ENCODE assay signal across 13 cellular contexts in the genomic region with DNA sequence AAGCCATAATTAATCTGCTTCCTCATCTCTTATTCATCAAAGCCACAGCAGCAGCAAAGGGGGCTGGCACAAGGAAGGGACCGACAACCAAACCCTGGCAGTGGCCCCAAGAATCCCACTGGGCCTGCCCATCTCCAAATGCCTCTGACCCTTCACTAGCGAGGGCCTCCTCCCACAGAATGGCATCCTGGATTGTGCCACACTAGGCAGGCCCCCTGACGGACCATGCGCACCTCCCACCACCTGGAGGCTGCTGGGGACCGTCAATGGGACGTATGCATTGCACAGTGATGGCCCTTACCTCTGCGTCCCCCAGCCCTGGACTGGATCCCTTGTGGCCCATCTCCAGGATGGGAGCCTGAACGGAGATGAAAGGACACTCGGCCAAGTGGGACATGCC. TPM values are rescaled to one million over a fixed set of nuclear protein-coding genes. Genes with fewer than 3 reads are reported as not detected.
DNase-seq lines count a peak whose midpoint lies in the region; ATAC-seq, FAIRE-seq and TF ChIP-seq lines count a peak whose summit lies in the region.
"Had no signal": no experiment of that assay in that cellular context is flagged by ENCODE, and none has a peak within 500 bp of the region (broad histone marks: within the 10 kb centered on the region; RNA-seq: fewer than 3 reads in every experiment).

No MANE protein-coding gene starts in this region.

- H3K23me2 ChIP-seq in H1 (ENCODE audit: low read depth, low read length): peaks cover under 1% of the 10 kb centered on the region; the same call in 1 of the 2 replicates

- H3K56ac ChIP-seq in H1 (replicated peaks; ENCODE audit: insufficient read length, low read depth, low read length): no peak overlapping the region

- TF ChIP-seq CTCF in H1 (IDR thresholded peaks at IDR 0.05; ENCODE audit: control extremely low read depth in 1 of 3, insufficient read depth in 1 of 3, low read depth in 1 of 3, low read length in 3 of 3): no peak

- TF ChIP-seq RAD21 in H1 (IDR thresholded peaks at IDR 0.05 in 1 of 2, conservative IDR thresholded peaks at IDR 0.05 in 1 of 2; ENCODE audit: low read depth in 2 of 2, low read length in 2 of 2): no peak

- no peaks in the 10 kb centered on the region for H3K79me2 ChIP-seq in H1 (ENCODE audit: control insufficient read depth in 1 of 2, insufficient read depth in 2 of 2, low read length in 2 of 2)

- no peak overlapping the region for H3K9ac ChIP-seq in H1 (replicated peaks in 1 of 4; ENCODE audit: extremely low read depth in 1 of 4, low read depth in 3 of 4, low read length in 3 of 4)

- no peaks in the 10 kb centered on the region for H3K36me3 ChIP-seq in H1 (ENCODE audit: control insufficient read depth in 2 of 4, insufficient read depth in 4 of 4, low read length in 3 of 4)
- H3K36me3 ChIP-seq in CD8-positive, alpha-beta memory T cell (ENCODE audit: insufficient read depth, low read length): no peaks in the 10 kb centered on the region
- H3K36me3 ChIP-seq: BE2C had no signal

- H4K91ac ChIP-seq in H1 (replicated peaks; ENCODE audit: insufficient read length, low read length): no peak overlapping the region

- no peak overlapping the region for H3K4ac ChIP-seq in H1 (replicated peaks; ENCODE audit: insufficient read length, low read depth, low read length)

- no peak overlapping the region for H3K4me3 Mint-ChIP-seq in stimulated activated naive B cell treated with anti-CD40 and anti-IgM and Interleukin-4, amounts not matched to agents 10 μg/mL and 1 μg/mL and 100 μg/mL, for 72 hours
- peak overlapping the region in 2 of 7 donors; percentile 13 to 81 for H3K4me3 Mint-ChIP-seq in CD8-positive, alpha-beta memory T cell

- POLR2A ChIA-PET in H1 (lab: Charles Lee; ENCODE audit: partially characterized antibody): interaction anchor here (0.9 kb wide), 1 partner anchor 152 kb away, joined by 3 read pairs; no protein-coding TSS in a partner anchor
- POLR2A ChIA-PET in CD8-positive, alpha-beta memory T cell (lab: Charles Lee): no interaction called here

- H3K4me1 Mint-ChIP-seq in stimulated activated naive B cell treated with anti-CD40 and anti-IgM and Interleukin-4, amounts not matched to agents 10 μg/mL and 1 μg/mL and 100 μg/mL, for 72 hours: peaks cover 3 to 8% of the 10 kb centered on the region in 2 donors
- peaks cover 0 to 4% (median 1%) of the 10 kb centered on the region in 3 donors for H3K4me1 Mint-ChIP-seq in CD8-positive, alpha-beta memory T cell

- H3K9me3 ChIP-seq in H1 (ENCODE audit: insufficient read depth in 2 of 2, low read depth in 1 of 2, low read length in 1 of 2): no peaks in the 10 kb centered on the region
- H3K9me3 ChIP-seq in CD8-positive, alpha-beta memory T cell (ENCODE audit: low read length): no peaks in the 10 kb centered on the region
- H3K9me3 ChIP-seq: A549, BE2C had no signal

- H2BK15ac ChIP-seq in H1 (ENCODE audit: low read length): no peak overlapping the region

- H4K8ac ChIP-seq in H1 (ENCODE audit: extremely low read depth, insufficient read depth, low read length): no peak overlapping the region

- 0 out of 2 replicates have a peak overlapping the region, but pooled peaks have one; percentile 17 for H2BK12ac ChIP-seq in H1 (ENCODE audit: low read depth, low read length)

- H3K27me3 ChIP-seq in H1 (replicated peaks in 1 of 4; ENCODE audit: control insufficient read depth in 3 of 4, extremely low read depth in 1 of 4, insufficient read depth in 3 of 4, low read length in 3 of 4): no peaks in the 10 kb centered on the region; a peak in 2 of 7 replicates
- no peaks in the 10 kb centered on the region for H3K27me3 ChIP-seq in CD8-positive, alpha-beta memory T cell (ENCODE audit: insufficient read depth, low read length, poor library complexity, severe bottlenecking)
- H3K27me3 ChIP-seq: BE2C had no signal

- H2BK20ac ChIP-seq in H1 (ENCODE audit: low read length): no peak overlapping the region

- H4K5ac ChIP-seq in H1 (ENCODE audit: insufficient read length, low read depth, low read length): no peak overlapping the region

- H3K79me1 ChIP-seq in H1 (ENCODE audit: low read depth, low read length): peaks cover under 1% of the 10 kb centered on the region; the same call in 1 of the 2 replicates

- peaks cover 0 to 7% (median 5%) of the 10 kb centered on the region in 4 experiments; a peak in 5 of 7 replicates for H3K4me1 ChIP-seq in H1 (replicated peaks in 1 of 4; ENCODE audit: control insufficient read depth in 3 of 4, insufficient read depth in 4 of 4, low read length in 3 of 4)
- H3K4me1 ChIP-seq in CD8-positive, alpha-beta memory T cell (ENCODE audit: insufficient read depth, low read length): peaks cover 7% of the 10 kb centered on the region
- H3K4me1 ChIP-seq: BE2C had no signal

- no peaks in the 10 kb centered on the region for H3K9me3 Mint-ChIP-seq in stimulated activated naive B cell treated with anti-CD40 and anti-IgM and Interleukin-4, amounts not matched to agents 10 μg/mL and 1 μg/mL and 100 μg/mL, for 72 hours
- no peaks in the 10 kb centered on the region for H3K9me3 Mint-ChIP-seq in CD8-positive, alpha-beta memory T cell

- H2BK120ac ChIP-seq in H1 (replicated peaks; ENCODE audit: low read depth, low read length): no peak overlapping the region

- CTCF ChIA-PET in H1 (lab: Charles Lee; ENCODE audit: partially characterized antibody): interaction anchor here (0.9 to 4.8 kb wide), 4 partner anchors 13 to 117 kb away, joined by 3 to 20 read pairs (median 4); no protein-coding TSS in a partner anchor
- CTCF ChIA-PET in CD8-positive, alpha-beta memory T cell (lab: Charles Lee): no interaction called here

- no peak overlapping the region for H3K14ac ChIP-seq in H1 (ENCODE audit: insufficient read length)

- no peak overlapping the region for H3K23ac ChIP-seq in H1 (ENCODE audit: insufficient read length)

- no peak overlapping the region for H3K18ac ChIP-seq in H1 (ENCODE audit: extremely low read depth, low read length)

- H3K4me3 ChIP-seq in H1 (ENCODE audit: extremely low read depth in 1 of 4, insufficient read depth in 2 of 4, low read depth in 3 of 4, low read length in 4 of 4): no peak overlapping the region
- H3K4me3 ChIP-seq in CD8-positive, alpha-beta memory T cell (ENCODE audit: low read length): no peak overlapping the region
- H3K4me3 ChIP-seq: A549 had no signal

- peaks cover 16 to 22% of the 10 kb centered on the region in 2 donors for H3K27me3 Mint-ChIP-seq in stimulated activated naive B cell treated with anti-CD40 and anti-IgM and Interleukin-4, amounts not matched to agents 10 μg/mL and 1 μg/mL and 100 μg/mL, for 72 hours
- no peaks in the 10 kb centered on the region for H3K27me3 Mint-ChIP-seq in CD8-positive, alpha-beta memory T cell

- DNase-seq in RPMI7951 (ENCODE audit: low read depth) (peak; percentile 13), H1 (ENCODE audit: low read depth in 1 of 2, low spot score in 2 of 2) (no peak), cortex of kidney (lab: John Stamatoyannopoulos, UW) (no peak), T-helper 9 cell (no peak)
- DNase-seq in stimulated activated naive B cell treated with anti-CD40 and anti-IgM and Interleukin-4, amounts not matched to agents 10 μg/mL and 1 μg/mL and 100 μg/mL, for 72 hours: no peak
- DNase-seq in CD8-positive, alpha-beta memory T cell: no peak
- DNase-seq: BE2C, DMS53, GF-D8 had no signal

- no peak for TF ChIP-seq POLR2A in H1 (IDR thresholded peaks at IDR 0.05; ENCODE audit: control extremely low read depth in 1 of 2, low read depth in 2 of 2, low read length in 2 of 2)

- no peak overlapping the region for H2BK5ac ChIP-seq in H1 (ENCODE audit: low read depth, low read length)

- no peaks in the 10 kb centered on the region for H3K36me3 Mint-ChIP-seq in stimulated activated naive B cell treated with anti-CD40 and anti-IgM and Interleukin-4, amounts not matched to agents 10 μg/mL and 1 μg/mL and 100 μg/mL, for 72 hours
- H3K36me3 Mint-ChIP-seq in CD8-positive, alpha-beta memory T cell: no peaks in the 10 kb centered on the region

- H3K27ac ChIP-seq in H1 (ENCODE audit: low read depth, low read length): no peak overlapping the region
- no peak overlapping the region for H3K27ac ChIP-seq in CD8-positive, alpha-beta memory T cell (ENCODE audit: low read depth, low read length)
- H3K27ac ChIP-seq: HL-60 had no signal

- H4K20me1 ChIP-seq in H1 (replicated peaks in 1 of 2; ENCODE audit: control insufficient read depth in 1 of 2, insufficient read depth in 2 of 2, low read length in 2 of 2): no peaks in the 10 kb centered on the region

- peak overlapping the region; percentile 66 for H3K27ac Mint-ChIP-seq in stimulated activated naive B cell treated with anti-CD40 and anti-IgM and Interleukin-4, amounts not matched to agents 10 μg/mL and 1 μg/mL and 100 μg/mL, for 72 hours
- H3K27ac Mint-ChIP-seq in CD8-positive, alpha-beta memory T cell: peak overlapping the region in 1 of 8 donors; percentile 33

- no peak overlapping the region for H3K4me2 ChIP-seq in H1 (ENCODE audit: insufficient read depth in 1 of 2, low read depth in 2 of 2, low read length in 2 of 2)
- H3K4me2 ChIP-seq: A549 had no signal

- no peak overlapping the region for H2AFZ ChIP-seq in H1 (ENCODE audit: low read length)

- no peak for ATAC-seq in stimulated activated naive B cell treated with anti-CD40 and anti-IgM and Interleukin-4, amounts not matched to agents 10 μg/mL and 1 μg/mL and 100 μg/mL, for 72 hours (replicated peaks)
- ATAC-seq: A549, HCT116 had no signal

- 0 out of 2 replicates have a peak overlapping the region, but pooled peaks have one; percentile 6 for H2AK5ac ChIP-seq in H1 (ENCODE audit: low read depth, low read length)

- 91% methylated on average over 9 of the region's 9 CpGs; no CpG with 5 or more reads in 1 of the 2 experiments for WGBS in H1 (ENCODE audit: extremely low coverage in 1 of 2, insufficient coverage in 1 of 2, insufficient read length in 1 of 2, insufficient replicate concordance in 2 of 2, low coverage in 1 of 2, low lambda C conversion rate in 2 of 2, missing lambda C conversion rate in 1 of 2), 2 experiments

- FAIRE-seq in H1 (lab: Jason Lieb, UNC): no peak
- FAIRE-seq: A549, H54 had no signal

- no peak for TF ChIP-seq EP300 in H1 (IDR thresholded peaks at IDR 0.05; ENCODE audit: borderline replicate concordance in 1 of 2, low read depth in 2 of 2, low read length in 2 of 2)

RNA-seq across cellular contexts. Expression of a gene that starts 4.1 kb away (rescaled TPM):
- 0.12 and 0.39 TPM in 2 replicates for total RNA-seq in RPMI7951 (2014; rRNA removed; shearing (Covaris generic))
- total RNA-seq in H1 (2021; fragmentation: NEBNext Ultra II Directional; extraction: Animal tissue kit (Norgen Biotek cat#: 25700)): 21.8 and 22.5 TPM in 2 replicates
- 41.3 and 51.5 TPM in 2 replicates for polyA plus RNA-seq in H1 (2011; rRNA removed)
- polyA plus RNA-seq in H1 (2011; cell fraction: cytosol; rRNA removed): 24.6 TPM
- polyA plus RNA-seq in H1 (2011; cell fraction: nucleus; rRNA removed): 24.0 TPM
- 11.0 to 25.6 TPM (median 23.1 TPM) in 4 replicates for polyA plus RNA-seq in H1 (2012, experiment 1 of 2)
- polyA plus RNA-seq in H1 (2012, experiment 2 of 2): 19.1 TPM
- 30.2 TPM for polyA plus RNA-seq in H1 (2013, experiment 1 of 2)
- 29.2 TPM for polyA plus RNA-seq in H1 (2013, experiment 2 of 2)
- 10.5 and 13.6 TPM in 2 replicates for polyA minus RNA-seq in H1 (2011; rRNA and poly(A)+ RNA removed)
- polyA minus RNA-seq in H1 (2011; cell fraction: cytosol; rRNA and poly(A)+ RNA removed): 23.1 TPM
- polyA minus RNA-seq in H1 (2011; cell fraction: nucleus; rRNA and poly(A)+ RNA removed): 9.8 TPM
- total RNA-seq in CD8-positive, alpha-beta memory T cell: 1 to 10 TPM; 1.8 to 2.7 TPM
- polyA plus RNA-seq in CD8-positive, alpha-beta memory T cell: 6.0 TPM

RNA-seq across cellular contexts. Expression of a gene that starts 47.7 kb away (rescaled TPM):
- total RNA-seq in RPMI7951 (2014; rRNA removed; shearing (Covaris generic)): 39.7 and 41.8 TPM in 2 replicates
- total RNA-seq in H1 (2021; fragmentation: NEBNext Ultra II Directional; extraction: Animal tissue kit (Norgen Biotek cat#: 25700)): 41.9 and 43.6 TPM in 2 replicates
- polyA plus RNA-seq in H1 (2011; rRNA removed): 72.6 and 93.5 TPM in 2 replicates
- 82.8 TPM for polyA plus RNA-seq in H1 (2011; cell fraction: cytosol; rRNA removed)
- 56.9 TPM for polyA plus RNA-seq in H1 (2011; cell fraction: nucleus; rRNA removed)
- polyA plus RNA-seq in H1 (2012, experiment 1 of 2): 26.0 to 54.5 TPM (median 49.4 TPM) in 4 replicates
- 59.2 TPM for polyA plus RNA-seq in H1 (2012, experiment 2 of 2)
- polyA plus RNA-seq in H1 (2013, experiment 1 of 2): 26.6 TPM
- polyA plus RNA-seq in H1 (2013, experiment 2 of 2): 25.1 TPM
- polyA minus RNA-seq in H1 (2011; rRNA and poly(A)+ RNA removed): 12.0 and 15.2 TPM in 2 replicates
- polyA minus RNA-seq in H1 (2011; cell fraction: cytosol; rRNA and poly(A)+ RNA removed): 18.9 TPM
- polyA minus RNA-seq in H1 (2011; cell fraction: nucleus; rRNA and poly(A)+ RNA removed): 16.5 TPM
- 10 to 100 TPM; 46.8 to 48.4 TPM for total RNA-seq in CD8-positive, alpha-beta memory T cell
- polyA plus RNA-seq in CD8-positive, alpha-beta memory T cell: 150 TPM
